ENCODE assay signal across 8 cellular contexts in the genomic region with DNA sequence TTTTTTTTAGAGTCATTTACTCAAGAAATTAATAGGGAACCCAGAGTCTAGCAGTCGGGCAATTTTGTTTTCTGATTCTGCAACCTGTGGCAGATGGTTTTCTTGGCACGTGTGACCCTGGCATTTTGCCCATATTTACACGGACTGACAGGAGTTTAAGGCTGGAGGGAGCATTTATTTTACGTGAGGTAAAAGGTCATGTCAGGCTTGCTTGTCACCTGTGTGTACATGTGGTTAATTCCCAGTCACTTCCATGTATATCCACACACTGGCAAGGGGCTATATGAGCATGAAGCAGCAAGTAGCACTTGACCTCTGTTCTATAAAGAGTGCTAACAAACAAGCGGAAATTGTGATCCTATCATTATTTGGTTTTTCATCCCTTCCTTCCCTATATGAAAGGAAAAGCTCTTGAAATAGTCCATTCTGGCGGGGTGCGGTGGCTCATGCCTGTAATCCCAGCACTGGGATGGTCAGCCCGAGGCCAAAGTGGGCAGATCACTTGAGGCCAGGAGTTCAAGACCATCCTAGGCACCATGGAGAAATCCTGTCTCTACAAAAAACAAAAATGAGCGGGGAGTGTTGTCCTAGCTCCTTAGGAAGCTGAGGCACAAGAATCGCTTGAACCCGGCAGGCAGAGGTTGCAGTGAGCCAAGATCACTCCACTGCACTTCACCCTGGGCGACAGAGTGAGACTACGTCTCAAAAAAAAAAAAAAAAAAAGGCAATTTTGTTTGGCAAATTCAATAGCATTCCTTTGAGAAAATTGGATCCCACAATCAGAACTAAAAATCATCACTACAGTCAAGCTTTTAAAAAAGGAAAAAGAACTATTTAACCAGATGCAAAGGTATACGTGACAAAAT. TPM values are rescaled to one million over a fixed set of nuclear protein-coding genes. Genes with fewer than 3 reads are reported as not detected.
DNase-seq lines count a peak whose midpoint lies in the region; ATAC-seq and TF ChIP-seq lines count a peak whose summit lies in the region.

No MANE protein-coding gene starts in this region.

- ATAC-seq in gastrocnemius medialis (peak in 1 of 2 donors; percentile 4), GM18505 (IDR thresholded peaks at IDR 0.05; ENCODE audit: unreplicated experiment) (no peak)

- H3K27ac ChIP-seq in Peyer's patch: peak overlapping the region in 3 of 4 donors; percentile 23 to 100 (median 99)
- peak overlapping the region; percentile 99 to 100 (median 100) for H3K27ac ChIP-seq in gastrocnemius medialis

- H3K36me3 ChIP-seq in Peyer's patch (no peaks in the 10 kb centered on the region), gastrocnemius medialis (no peaks in the 10 kb centered on the region)

- in situ Hi-C loops in gastrocnemius medialis (cut with MboI; ENCODE audit: low sequenced_read_pairs in 4 of 4) (loop anchor here in 1 of 4 donors (10.0 kb wide), 1 partner anchor 254 kb away; a partner anchor contains a TSS), ACHN (cut with HindIII; ENCODE audit: low pct_ligation_motif_present, low pct_unique_long_range_greater_than_20kb, low sequenced_read_pairs) (no loop called here)

- H3K4me3 ChIP-seq in Peyer's patch (peak overlapping the region in 2 of 4 donors; percentile 91 to 100), fibroblast of the aortic adventitia (ENCODE audit: low read depth, low read length) (peak overlapping the region; percentile 97), gastrocnemius medialis (peak overlapping the region; percentile 81 to 99 (median 89))

- H3K9me3 ChIP-seq in Peyer's patch (no peaks in the 10 kb centered on the region), gastrocnemius medialis (no peaks in the 10 kb centered on the region)

- H3K4me1 ChIP-seq in Peyer's patch (peaks cover 4 to 40% (median 4%) of the 10 kb centered on the region in 4 donors), gastrocnemius medialis (peaks cover 38% of the 10 kb centered on the region in 2 donors)

- TF ChIP-seq POLR2A in Peyer's patch (IDR thresholded peaks at IDR 0.05) (no peak), gastrocnemius medialis (IDR thresholded peaks at IDR 0.05) (no peak), GM18505 (IDR thresholded peaks at IDR 0.05; ENCODE audit: borderline replicate concordance, extremely low read depth, insufficient read depth, insufficient read length) (no peak)

- H3K27me3 ChIP-seq in Peyer's patch (no peaks in the 10 kb centered on the region), gastrocnemius medialis (no peaks in the 10 kb centered on the region)

- DNase-seq in Ammon's horn (ENCODE audit: low spot score) (peak; percentile 23), HUDEP-2 (lab: John Stamatoyannopoulos, UW; ENCODE audit: unreplicated experiment in 76 of 76) (peak in 53 of 76 experiments; percentile 3 to 64 (median 38)), Peyer's patch (peak in 1 of 3 donors; percentile 81), fibroblast of the aortic adventitia (ENCODE audit: low read depth) (peak; percentile 19), gastrocnemius medialis (peak; percentile 63 to 87), posterior vena cava (ENCODE audit: low spot score) (no peak), ACHN (no peak)

- intact Hi-C loops in gastrocnemius medialis (cut with DNase I; ENCODE audit: low total_unique reads): loop anchor here (5.0 kb wide), 1 partner anchor 41 kb away; no protein-coding TSS in a partner anchor
- intact Hi-C loops in posterior vena cava (cut with DNase I): no loop called here

- peak in 1 of 6 experiments; percentile 6 for TF ChIP-seq CTCF in Peyer's patch (IDR thresholded peaks at IDR 0.05)
- TF ChIP-seq CTCF in fibroblast of the aortic adventitia (IDR thresholded peaks at IDR 0.05; ENCODE audit: insufficient read depth, low read length): no peak
- no peak for TF ChIP-seq CTCF in gastrocnemius medialis (IDR thresholded peaks at IDR 0.05 in 4 of 5, conservative IDR thresholded peaks at IDR 0.05 in 1 of 5)

RNA-seq across cellular contexts. Expression of a gene that starts 2.1 kb away (rescaled TPM):
- total RNA-seq in Peyer's patch: 100 to 1,000 TPM; 104 to 149 (median 132) TPM
- total RNA-seq in fibroblast of the aortic adventitia (ENCODE audit: low replicate concordance): 95.9 and 135 TPM in 2 replicates
- total RNA-seq in gastrocnemius medialis: 100 to 1,000 TPM; 139 to 171 (median 143) TPM
- 100 to 1,000 TPM in 1 of 2 donors, 10 to 100 TPM in 1; 88.4 to 126 TPM for total RNA-seq in posterior vena cava

RNA-seq across cellular contexts. Expression of a gene that starts 34.8 kb away (rescaled TPM):
- total RNA-seq in Peyer's patch: 10 to 100 TPM in 2 of 4 donors, 1 to 10 TPM in 2; 6.3 to 37.1 (median 12.0) TPM
- 34.0 and 138 TPM in 2 replicates for total RNA-seq in fibroblast of the aortic adventitia (ENCODE audit: low replicate concordance)
- 10 to 100 TPM; 19.1 to 32.6 (median 29.2) TPM for total RNA-seq in gastrocnemius medialis
- 10 to 100 TPM; 48.8 to 61.3 TPM for total RNA-seq in posterior vena cava

RNA-seq across cellular contexts. Expression of a gene that starts 47.6 kb away (rescaled TPM):
- total RNA-seq in Peyer's patch (100 to 1,000 TPM; 143 to 276 (median 160) TPM), fibroblast of the aortic adventitia (ENCODE audit: low replicate concordance) (257 and 622 TPM in 2 replicates), gastrocnemius medialis (100 to 1,000 TPM; 412 to 666 (median 508) TPM), posterior vena cava (100 to 1,000 TPM; 388 to 432 TPM)

Comparison
In these comparisons a context has a peak if more than half of its experiments do, and no peak if none do; other contexts are left out.
1. DNase-seq: peak in Ammon's horn (single experiment), HUDEP-2 (53 of 76), fibroblast of the aortic adventitia (single experiment) and gastrocnemius medialis (2 of 2); none in posterior vena cava (single experiment) and ACHN (single experiment).